ENCODE assay signal across 8 cellular contexts in genomic region chr3:46692566-46692983, GRCh38. TPM values are rescaled to one million over a fixed set of nuclear protein-coding genes. Genes with fewer than 3 reads are reported as not detected.
DNase-seq lines count a peak whose midpoint lies in the region; ATAC-seq and TF ChIP-seq lines count a peak whose summit lies in the region.

No MANE protein-coding gene starts in this region.

- DNase-seq in heart right ventricle (peak in 1 of 2 donors; percentile 31), Right ventricle myocardium superior (no peak), breast epithelium (ENCODE audit: low spot score in 2 of 2) (peak; percentile 81 to 87), vagina (ENCODE audit: extremely low spot score in 2 of 2) (no peak), AG20443 (ENCODE audit: low spot score) (no peak)

- TF ChIP-seq POLR2A in breast epithelium (IDR thresholded peaks at IDR 0.05) (no peak), vagina (IDR thresholded peaks at IDR 0.05) (no peak)

- 58 to 65% methylated on average over 10 of the region's 10 CpGs for WGBS in heart right ventricle, 2 donors
- 55 to 61% methylated on average over 8 to 10 of the region's 10 CpGs for WGBS in mesodermal cell (ENCODE audit: insufficient coverage in 2 of 2), 2 experiments

- intact Hi-C loops in heart right ventricle (cut with DNase I) (loop anchor here in 2 of 10 donors (10.0 kb wide), 2 partner anchors 128 to 208 kb away; partner anchors contain the start of gene LRRC2 (in 1 of the 2)), Right ventricle myocardium superior (cut with DNase I) (no loop called here), breast epithelium (cut with DNase I; ENCODE audit: low total_unique reads) (no loop called here), vagina (cut with DNase I) (no loop called here)

- H3K9me3 ChIP-seq in heart right ventricle, result no peaks in the 10 kb centered on the region
- H3K9me3 ChIP-seq in breast epithelium, result no peaks in the 10 kb centered on the region
- no peaks in the 10 kb centered on the region for H3K9me3 ChIP-seq in mesodermal cell (ENCODE audit: control insufficient read depth, low read length)
- no peaks in the 10 kb centered on the region for H3K9me3 ChIP-seq in vagina

- H3K36me3 ChIP-seq in heart right ventricle, result peaks cover 0 to 18% (median 6%) of the 10 kb centered on the region in 9 donors
- H3K36me3 ChIP-seq in breast epithelium, result no peaks in the 10 kb centered on the region
- no peaks in the 10 kb centered on the region for H3K36me3 ChIP-seq in mesodermal cell (ENCODE audit: control insufficient read depth, insufficient read depth, low read length)
- no peaks in the 10 kb centered on the region for H3K36me3 ChIP-seq in vagina

- peak in 2 of 8 donors; percentile 1 for ATAC-seq in heart right ventricle
- no peak for ATAC-seq in Right ventricle myocardium superior (ENCODE audit: poor library complexity)
- no peak for ATAC-seq in GM18520 (IDR thresholded peaks at IDR 0.05; ENCODE audit: unreplicated experiment)
- ATAC-seq in GM21515 (IDR thresholded peaks at IDR 0.05; ENCODE audit: unreplicated experiment), result no peak

- H3K4me1 ChIP-seq in heart right ventricle (peaks cover 60 to 85% (median 78%) of the 10 kb centered on the region in 9 donors), breast epithelium (peaks cover 0 to 6% of the 10 kb centered on the region in 2 donors), mesodermal cell (ENCODE audit: control insufficient read depth, insufficient read depth, low read length, poor library complexity, severe bottlenecking) (peaks cover 28% of the 10 kb centered on the region), vagina (peaks cover 70% of the 10 kb centered on the region)

- TF ChIP-seq CTCF in heart right ventricle (IDR thresholded peaks at IDR 0.05) (no peak), breast epithelium (IDR thresholded peaks at IDR 0.05) (no peak), vagina (IDR thresholded peaks at IDR 0.05) (no peak)

- H3K27me3 ChIP-seq in heart right ventricle (peaks cover 0 to 8% (median 0%) of the 10 kb centered on the region in 7 donors), breast epithelium (no peaks in the 10 kb centered on the region), vagina (no peaks in the 10 kb centered on the region)

- H3K4me3 ChIP-seq in heart right ventricle, result peak overlapping the region; percentile 61 to 95 (median 86)
- H3K4me3 ChIP-seq in breast epithelium, result peak overlapping the region; percentile 61 to 75 (median 68)
- peak overlapping the region; percentile 58 for H3K4me3 ChIP-seq in mesodermal cell (ENCODE audit: extremely low read depth, insufficient read depth, low read length, poor library complexity, severe bottlenecking)
- H3K4me3 ChIP-seq in vagina, result peak overlapping the region; percentile 78 to 82

- H3K27ac ChIP-seq in heart right ventricle, result peak overlapping the region; percentile 90 to 99 (median 93)
- H3K27ac ChIP-seq in breast epithelium, result peak overlapping the region; percentile 78 to 85
- no peak overlapping the region for H3K27ac ChIP-seq in mesodermal cell (ENCODE audit: low read depth, low read length, severe bottlenecking)
- peak overlapping the region; percentile 91 for H3K27ac ChIP-seq in vagina

RNA-seq across cellular contexts. Expression of gene ALS2CL, which starts 0.9 kb away (rescaled TPM):
- total RNA-seq in heart right ventricle (10 to 100 TPM; 16.3 to 41.6 (median 21.6) TPM), Right ventricle myocardium superior (37.0 TPM), breast epithelium (10 to 100 TPM in 2 of 3 donors, 1 to 10 TPM in 1; 6.7 to 22.9 (median 20.6) TPM), vagina (134 TPM)
- 100 to 1,000 TPM in 1 of 2 donors, 10 to 100 TPM in 1; 15.6 to 102 TPM for polyA plus RNA-seq in heart right ventricle
- 7.3 TPM for polyA plus RNA-seq in mesodermal cell (2013, experiment 1 of 2)
- polyA plus RNA-seq in mesodermal cell (2013, experiment 2 of 2), result 5.0 TPM

RNA-seq across cellular contexts. Expression of gene TMIE, which starts 8.6 kb away (rescaled TPM):
- total RNA-seq in heart right ventricle (1 to 10 TPM in 1 of 10 donors, under 1 TPM in 8, not detected in 1; 0.21 to 1.1 (median 0.48) TPM), Right ventricle myocardium superior (1.00 TPM), breast epithelium (not detected), vagina (0.74 TPM)
- 1 to 10 TPM in 1 of 2 donors, under 1 TPM in 1; 0.39 to 1.2 TPM for polyA plus RNA-seq in heart right ventricle
- 0.59 TPM for polyA plus RNA-seq in mesodermal cell (2013, experiment 1 of 2)
- 0.25 TPM for polyA plus RNA-seq in mesodermal cell (2013, experiment 2 of 2)

RNA-seq across cellular contexts. Expression of gene PRSS50, which starts 25.1 kb away (rescaled TPM):
- total RNA-seq in heart right ventricle (under 1 TPM in 8 of 10 donors, not detected in 2; 0.09 to 0.37 (median 0.25) TPM), Right ventricle myocardium superior (0.16 TPM), breast epithelium (1 to 10 TPM in 2 of 3 donors, not detected in 1; 2.9 to 3.6 TPM), vagina (not detected)
- polyA plus RNA-seq in heart right ventricle, result under 1 TPM; 0.43 to 0.88 TPM
- 0.18 TPM for polyA plus RNA-seq in mesodermal cell (2013, experiment 1 of 2)
- not detected for polyA plus RNA-seq in mesodermal cell (2013, experiment 2 of 2)

Comparison
In these comparisons a context has a peak if more than half of its experiments do, and no peak if none do; other contexts are left out.
1. DNase-seq: peak in breast epithelium (2 of 2); none in Right ventricle myocardium superior (single experiment), vagina (0 of 2) and AG20443 (single experiment).
2. Peak in every context shown above with its lines, with median percentiles within 50 percentile points of each other: H3K4me3 ChIP-seq.